ENCODE assay signal across 1 cellular context in the genomic region with DNA sequence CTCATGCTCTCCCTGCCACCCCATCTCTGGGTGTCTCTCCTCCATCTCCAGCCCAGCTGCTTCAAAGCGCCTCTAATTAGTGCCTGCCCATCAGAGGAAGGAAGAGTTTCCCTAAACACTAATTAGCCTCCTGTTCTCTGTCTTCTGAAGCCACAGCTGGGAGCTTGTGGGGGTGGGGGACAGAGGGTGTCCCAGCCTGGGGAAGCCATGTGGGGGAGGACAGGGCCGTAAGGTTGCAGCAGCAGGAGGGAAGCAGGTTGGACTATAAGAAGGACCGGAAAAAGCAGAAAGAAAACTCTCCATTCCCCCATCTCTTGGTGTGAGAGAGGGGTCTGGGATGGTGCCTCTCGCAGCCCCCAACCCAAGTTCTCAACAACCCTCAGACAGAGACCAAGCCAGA.
TF ChIP-seq lines count a peak whose summit lies in the region.

No MANE protein-coding gene starts in this region.

TF ChIP-seq in A549, 52 proteins besides CTCF, POLR2A, EP300 and RAD21 (continued from another document):
- TF ChIP-seq, protein P1, sequence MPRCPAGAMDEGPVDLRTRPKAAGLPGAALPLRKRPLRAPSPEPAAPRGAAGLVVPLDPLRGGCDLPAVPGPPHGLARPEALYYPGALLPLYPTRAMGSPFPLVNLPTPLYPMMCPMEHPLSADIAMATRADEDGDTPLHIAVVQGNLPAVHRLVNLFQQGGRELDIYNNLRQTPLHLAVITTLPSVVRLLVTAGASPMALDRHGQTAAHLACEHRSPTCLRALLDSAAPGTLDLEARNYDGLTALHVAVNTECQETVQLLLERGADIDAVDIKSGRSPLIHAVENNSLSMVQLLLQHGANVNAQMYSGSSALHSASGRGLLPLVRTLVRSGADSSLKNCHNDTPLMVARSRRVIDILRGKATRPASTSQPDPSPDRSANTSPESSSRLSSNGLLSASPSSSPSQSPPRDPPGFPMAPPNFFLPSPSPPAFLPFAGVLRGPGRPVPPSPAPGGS (IDR thresholded peaks at IDR 0.05): no peak
- TF ChIP-seq TP53 (CRISPR knock-in tag; IDR thresholded peaks at IDR 0.05) (no peak), ZSCAN20 (CRISPR knock-in tag; IDR thresholded peaks at IDR 0.05) (no peak), FOSB (CRISPR knock-in tag; IDR thresholded peaks at IDR 0.05) (no peak), RARB (CRISPR knock-in tag; IDR thresholded peaks at IDR 0.05) (no peak), CHD2 (IDR thresholded peaks at IDR 0.05; ENCODE audit: low read length, partially characterized antibody) (no peak), TFCP2L1 (CRISPR knock-in tag; IDR thresholded peaks at IDR 0.05) (no peak), CBX2 (IDR thresholded peaks at IDR 0.05; ENCODE audit: borderline replicate concordance, low read depth) (no peak), MYC (IDR thresholded peaks at IDR 0.05; ENCODE audit: borderline replicate concordance, low read length) (no peak)
- TF ChIP-seq, protein P2, sequence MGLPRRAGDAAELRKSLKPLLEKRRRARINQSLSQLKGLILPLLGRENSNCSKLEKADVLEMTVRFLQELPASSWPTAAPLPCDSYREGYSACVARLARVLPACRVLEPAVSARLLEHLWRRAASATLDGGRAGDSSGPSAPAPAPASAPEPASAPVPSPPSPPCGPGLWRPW (IDR thresholded peaks at IDR 0.05): no peak
